In the genomic region with DNA sequence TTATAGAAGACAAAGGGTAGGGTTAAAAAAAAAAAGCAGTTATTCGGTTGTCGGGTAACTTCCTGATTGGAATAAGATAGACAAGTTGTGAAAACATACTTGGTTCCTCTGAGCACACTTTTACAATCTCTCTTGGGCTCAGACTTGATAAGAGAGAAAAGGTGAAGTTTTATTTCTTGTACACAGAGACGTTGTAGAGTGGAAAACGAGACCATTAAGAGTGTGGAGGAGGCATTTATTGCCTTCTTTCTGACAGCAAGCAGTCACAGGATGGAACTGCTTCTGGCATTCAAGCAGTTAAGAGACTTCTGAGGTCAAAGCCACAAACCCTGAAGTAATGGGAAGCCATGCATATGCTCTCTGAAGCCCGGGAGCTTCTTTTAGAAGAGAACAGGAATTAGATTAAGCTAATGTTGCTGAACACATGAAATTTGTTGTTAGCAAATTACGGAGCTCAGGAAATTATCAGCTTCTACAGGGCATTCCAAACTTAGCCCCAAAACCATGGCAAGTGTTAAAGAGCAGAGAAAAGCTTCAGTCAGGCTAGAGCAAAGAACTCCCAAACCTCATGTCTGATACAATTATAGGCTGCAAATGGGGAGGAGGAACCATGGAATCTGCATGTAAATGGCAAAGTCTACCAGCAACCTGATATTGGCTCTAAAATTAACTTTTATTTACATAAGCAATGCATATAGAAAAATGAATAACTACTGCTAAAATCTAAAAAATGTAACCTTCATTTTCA, we compare ENCODE assay signal across 9 cellular contexts. TPM values are rescaled to one million over a fixed set of nuclear protein-coding genes. Genes with fewer than 3 reads are reported as not detected.
A peak's percentile ranks its signal among the peaks of the same experiment; 100 is the strongest.
DNase-seq lines count a peak whose midpoint lies in the region; ATAC-seq, FAIRE-seq and TF ChIP-seq lines count a peak whose summit lies in the region.
"Had no signal": no experiment of that assay in that cellular context is flagged by ENCODE, and none has a peak within 500 bp of the region (broad histone marks: within the 10 kb centered on the region; RNA-seq: fewer than 3 reads in every experiment).

No MANE protein-coding gene starts in this region.

- peaks cover 39% of the 10 kb centered on the region for H3K4me1 Mint-ChIP-seq in neural progenitor cell

- intact Hi-C loops in GM12878 (cut with micrococcal nuclease; ENCODE audit: unreplicated experiment) = no loop called here

- SMC1A ChIA-PET in GM12878 (lab: Charles Lee; ENCODE audit: uncharacterized antibody, unreplicated experiment) = interaction anchor here (0.7 to 1.8 kb wide), 4 partner anchors 18 to 339 kb away, joined by 3 to 6 read pairs (median 3); no protein-coding TSS in a partner anchor

- H3F3A ChIP-seq in neural progenitor cell (ENCODE audit: low read depth) = no peaks in the 10 kb centered on the region

- no peak for FAIRE-seq in GM12878 (lab: Jason Lieb, UNC)

- TF ChIP-seq EP300 in GM12878 (IDR thresholded peaks at IDR 0.05; ENCODE audit: borderline replicate concordance in 1 of 2, control insufficient read depth in 1 of 2, low read depth in 2 of 2, low read length in 2 of 2) = no peak

- H3K9me3 Mint-ChIP-seq in neural progenitor cell = no peaks in the 10 kb centered on the region

- BruUV-seq in GM12878 (replicated peaks; lab: Mats Ljungman, UMichigan) = no TSS peak

- in situ Hi-C loops in GM12878 (cut with MboI) = no loop called here

- H3K27me3 Mint-ChIP-seq in neural progenitor cell (ENCODE audit: insufficient read depth, low read depth) = peaks cover 4% of the 10 kb centered on the region

- peak overlapping the region; percentile 34 for H3K27ac Mint-ChIP-seq in neural progenitor cell

- H3K27ac ChIP-seq in GM12878 (ENCODE audit: control insufficient read depth, insufficient read depth) (no peak overlapping the region), neural progenitor cell (no peak overlapping the region), RWPE1 (no peak overlapping the region)

- H3K4me2 ChIP-seq in GM12878 (ENCODE audit: control insufficient read depth, insufficient read depth) = peak overlapping the region; percentile 12; the same call in 1 of the 2 replicates
- H3K4me2 ChIP-seq in neural progenitor cell = no peak overlapping the region

- no peak for TF ChIP-seq CTCF in GM12878 (IDR thresholded peaks at IDR 0.05 in 2 of 3, conservative IDR thresholded peaks at IDR 0.05 in 1 of 3; ENCODE audit: control insufficient read depth in 2 of 3, extremely low read depth in 1 of 3, insufficient read depth in 1 of 3, low read depth in 3 of 3, low read length in 3 of 3)
- no peak for TF ChIP-seq CTCF in neural progenitor cell (IDR thresholded peaks at IDR 0.05)
- no peak for TF ChIP-seq CTCF in RWPE1 (conservative IDR thresholded peaks at IDR 0.05; ENCODE audit: low read depth)

- H3K36me3 ChIP-seq in GM12878 (ENCODE audit: control insufficient read depth in 2 of 2, insufficient read depth in 2 of 2, low read length in 1 of 2) (no peaks in the 10 kb centered on the region), neural progenitor cell (no peaks in the 10 kb centered on the region)

- H3K79me2 ChIP-seq in GM12878 (ENCODE audit: control insufficient read depth, insufficient read depth, low read length) (no peaks in the 10 kb centered on the region), neural progenitor cell (ENCODE audit: low read depth) (no peaks in the 10 kb centered on the region)

- CTCF ChIA-PET in GM12878 (lab: Yijun Ruan, JAX) = interaction anchor here (0.8 to 1.0 kb wide), 2 partner anchors 26 to 356 kb away, joined by 3 read pairs; no protein-coding TSS in a partner anchor
- CTCF ChIA-PET in RWPE1 (lab: Yijun Ruan, JAX) = interaction anchor here (0.6 kb wide), 1 partner anchor 262 kb away, joined by 3 read pairs; no protein-coding TSS in a partner anchor

- no peaks in the 10 kb centered on the region for H3K36me3 Mint-ChIP-seq in neural progenitor cell

- H3K4me3 Mint-ChIP-seq in neural progenitor cell = no peak overlapping the region

- no peaks in the 10 kb centered on the region for H3K9me3 ChIP-seq in GM12878 (replicated peaks; ENCODE audit: control insufficient read depth, insufficient read depth, low read length)
- H3K9me3 ChIP-seq in neural progenitor cell (ENCODE audit: low read depth) = no peaks in the 10 kb centered on the region

- ATAC-seq in GM18519 (IDR thresholded peaks at IDR 0.05; ENCODE audit: low FRiP score, unreplicated experiment) = peak; percentile 36
- ATAC-seq in GM12878 = peak; percentile 12; the same call in 2 of the 3 replicates
- no peak for ATAC-seq in GM21360 (IDR thresholded peaks at IDR 0.05; ENCODE audit: unreplicated experiment)
- no peak for ATAC-seq in HG03439 (IDR thresholded peaks at IDR 0.05; ENCODE audit: unreplicated experiment)

- H3K4me1 ChIP-seq in GM12878 (ENCODE audit: control insufficient read depth, insufficient read depth, low read length) (peaks cover 8% of the 10 kb centered on the region), neural progenitor cell (peaks cover 9% of the 10 kb centered on the region)

- peak; percentile 78 for DNase-seq in MV-4-11 (lab: John Stamatoyannopoulos, UW)
- DNase-seq in GM12878 (ENCODE audit: low read depth, low spot score) = no peak
- DNase-seq in neural progenitor cell (ENCODE audit: low spot score) = no peak
- no peak for DNase-seq in RWPE1 (ENCODE audit: low spot score)
- DNase-seq in HuH-7 (ENCODE audit: low spot score) = no peak
- DNase-seq: NCI-H1105 had no signal

- H4K20me1 ChIP-seq in GM12878 (ENCODE audit: control insufficient read depth, insufficient read depth) = no peaks in the 10 kb centered on the region
- no peaks in the 10 kb centered on the region for H4K20me1 ChIP-seq in neural progenitor cell (ENCODE audit: low read depth)

- H3K4me3 ChIP-seq in GM12878 (no peak overlapping the region), neural progenitor cell (no peak overlapping the region)

- H3K9ac ChIP-seq in GM12878 (ENCODE audit: control insufficient read depth, insufficient read depth, low read length) (no peak overlapping the region), neural progenitor cell (no peak overlapping the region)

- no peak for TF ChIP-seq POLR2A in GM12878 (IDR thresholded peaks at IDR 0.05; ENCODE audit: low read depth, low read length)

- no peak for TF ChIP-seq RAD21 in GM12878 (IDR thresholded peaks at IDR 0.05; ENCODE audit: insufficient read depth, low read depth, low read length)

- H2AFZ ChIP-seq in GM12878 (ENCODE audit: control insufficient read depth, low read depth, low read length) = peak overlapping the region; percentile 52
- no peak overlapping the region for H2AFZ ChIP-seq in neural progenitor cell (replicated peaks)

- RAD21 ChIA-PET in GM12878 (lab: Charles Lee; ENCODE audit: unreplicated experiment) = interaction anchor here (0.9 kb wide), 1 partner anchor 23 kb away, joined by 3 read pairs; no protein-coding TSS in a partner anchor

- WGBS in GM12878 (ENCODE audit: insufficient coverage, insufficient replicate concordance, low lambda C conversion rate, missing lambda C conversion rate) = 19% methylated on average over 6 of the region's 6 CpGs

- H3K27me3 ChIP-seq in GM12878 (replicated peaks in 1 of 2; ENCODE audit: control insufficient read depth in 2 of 2, insufficient read depth in 2 of 2, low read length in 1 of 2) (no peaks in the 10 kb centered on the region), neural progenitor cell (no peaks in the 10 kb centered on the region)

- POLR2A ChIA-PET in GM12878 (lab: Charles Lee) = interaction anchor here (0.7 kb wide), 1 partner anchor 326 kb away, joined by 3 read pairs; no protein-coding TSS in a partner anchor
- POLR2A ChIA-PET in RWPE1 (lab: Yijun Ruan, JAX; ENCODE audit: low non-redundant PET) = no interaction called here

TF ChIP-seq in GM12878, 131 proteins besides CTCF, POLR2A, EP300 and RAD21:
- peak; percentile 69 for TF ChIP-seq RUNX3 (IDR thresholded peaks at IDR 0.05; ENCODE audit: low read length)
- TF ChIP-seq ZZZ3 (IDR thresholded peaks at IDR 0.05; ENCODE audit: control insufficient read depth, insufficient read length, low read depth) = no peak

RNA-seq across cellular contexts. Expression of gene S1PR1, which starts 26.0 kb away (rescaled TPM):
- 11.5 and 12.4 TPM in 2 replicates for total RNA-seq in GM12878 (2013; cell fraction: nucleolus; rRNA removed)
- total RNA-seq in GM12878 (2014; rRNA removed) (38.2 and 39.3 TPM in 2 replicates), GM12878 (2014; rRNA removed; fragmentation: Illumina TruSeq; extraction: Trizol) (29.8 TPM in 2 replicates), GM12878 (2021) (37.6 and 40.8 TPM in 2 replicates), neural progenitor cell (ENCODE audit: low replicate concordance) (7.4 and 8.7 TPM in 2 replicates)
- polyA plus RNA-seq in GM12878 (2011; ENCODE audit: low read depth) = 8.8 TPM
- polyA plus RNA-seq in GM12878 (2011; rRNA removed) (3.2 and 3.8 TPM in 2 replicates), GM12878 (2014; fragmentation: Illumina TruSeq; extraction: Trizol) (23.2 and 31.6 TPM in 2 replicates), GM12878 (2014; fragmentation: Nextera tagmentation; extraction: Ambion mirVana) (10 to 100 TPM; 11.9 to 13.3 TPM), GM12878 (2014; rRNA removed) (29.2 and 31.8 TPM in 2 replicates), GM12878 (2016; fragmentation: Nextera tagmentation; extraction: Ambion mirVana) (10 to 100 TPM; 52.2 to 59.4 TPM)
- polyA plus RNA-seq in GM12878 (2011; cell fraction: cytosol; rRNA removed) = 3.9 and 6.3 TPM in 2 replicates
- polyA plus RNA-seq in GM12878 (2011; cell fraction: nucleus; rRNA removed) = 7.0 and 7.1 TPM in 2 replicates
- 14.1 and 23.7 TPM in 2 replicates for polyA plus RNA-seq in GM12878 (2012)
- polyA minus RNA-seq in GM12878 (2011; rRNA and poly(A)+ RNA removed) = 8.2 and 8.8 TPM in 2 replicates
- polyA minus RNA-seq in GM12878 (2011; cell fraction: cytosol; rRNA and poly(A)+ RNA removed) = 2.0 and 2.5 TPM in 2 replicates
- 8.2 and 11.6 TPM in 2 replicates for polyA minus RNA-seq in GM12878 (2011; cell fraction: nucleus; rRNA and poly(A)+ RNA removed)

Comparison
In these comparisons a context has a peak if more than half of its experiments do, and no peak if none do; other contexts are left out.
1. ATAC-seq: peak in GM18519 (single experiment) and GM12878 (single experiment); none in GM21360 (single experiment) and HG03439 (single experiment).